In the genomic region with DNA sequence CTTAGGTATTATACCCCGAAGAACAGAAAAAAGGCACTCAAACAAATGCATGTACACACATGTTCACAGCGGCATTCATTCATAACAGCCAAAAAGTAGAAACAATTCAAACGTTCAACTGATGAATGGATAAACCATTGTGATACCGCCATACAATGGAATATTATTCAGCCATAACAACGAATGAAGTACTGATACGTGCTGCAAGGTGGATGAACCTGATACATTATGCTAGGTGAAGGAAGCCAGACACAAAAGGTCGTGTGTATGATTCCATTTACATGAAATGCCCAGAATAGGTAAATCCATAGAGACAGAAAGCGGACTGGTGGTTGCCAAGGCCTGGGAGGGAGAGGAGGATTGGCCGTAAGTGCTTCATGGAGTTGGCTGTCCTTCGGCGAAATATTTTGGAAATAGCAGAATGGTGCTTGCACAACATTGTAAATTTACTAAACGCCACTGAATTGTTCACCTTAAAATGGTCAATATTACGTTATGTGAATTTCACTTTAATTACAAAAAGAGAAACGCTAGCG, we compare ENCODE assay signal across 8 cellular contexts.
DNase-seq lines count a peak whose midpoint lies in the region; ATAC-seq and TF ChIP-seq lines count a peak whose summit lies in the region.

No MANE protein-coding gene starts in this region.

- H3K9me3 Mint-ChIP-seq in CD14-positive monocyte, result peaks cover 0 to 3% (median 0%) of the 10 kb centered on the region in 7 donors

- H3K27me3 Mint-ChIP-seq in CD14-positive monocyte (ENCODE audit: low read depth in 3 of 3), result no peaks in the 10 kb centered on the region
- H3K27me3 Mint-ChIP-seq in T-helper 17 cell, result no peaks in the 10 kb centered on the region

- H3K4me3 Mint-ChIP-seq in CD14-positive monocyte, result peak overlapping the region; percentile 92 to 98
- H3K4me3 Mint-ChIP-seq in T-helper 17 cell, result peak overlapping the region; percentile 97

- H3K4me3 ChIP-seq in fibroblast of the aortic adventitia (ENCODE audit: low read depth, low read length), result peak overlapping the region; percentile 94

- intact Hi-C loops in CD14-positive monocyte (cut with micrococcal nuclease), result loop anchor here (2.0 to 10.0 kb wide), 5 partner anchors 93 to 727 kb away; a partner anchor contains a TSS

- H3K4me1 Mint-ChIP-seq in CD14-positive monocyte (peaks cover 41% of the 10 kb centered on the region), T-helper 17 cell (peaks cover 47% of the 10 kb centered on the region)

- DNase-seq in CD14-positive monocyte (ENCODE audit: low spot score) (no peak), T-helper 17 cell (no peak), fibroblast of the aortic adventitia (ENCODE audit: low read depth) (no peak), omental fat pad (ENCODE audit: low spot score) (no peak), mucosa of gallbladder (ENCODE audit: low spot score) (no peak), hepatic stellate cell (ENCODE audit: low spot score) (no peak)

- H3K9me3 ChIP-seq in T-helper 17 cell (ENCODE audit: control insufficient read depth, low read length, poor library complexity, severe bottlenecking), result no peaks in the 10 kb centered on the region

- ATAC-seq in GM18909 (IDR thresholded peaks at IDR 0.05; ENCODE audit: poor library complexity, unreplicated experiment), result peak; percentile 12
- ATAC-seq in HG03175 (IDR thresholded peaks at IDR 0.05; ENCODE audit: unreplicated experiment), result peak; percentile 6
- ATAC-seq in T-helper 17 cell, result no peak
- ATAC-seq in omental fat pad (ENCODE audit: low FRiP score), result peak; percentile 15

- no peak for TF ChIP-seq CTCF in CD14-positive monocyte (IDR thresholded peaks at IDR 0.05)
- TF ChIP-seq CTCF in fibroblast of the aortic adventitia (IDR thresholded peaks at IDR 0.05; ENCODE audit: insufficient read depth, low read length), result no peak
- no peak for TF ChIP-seq CTCF in omental fat pad (IDR thresholded peaks at IDR 0.05)

- peak overlapping the region; percentile 89 to 96 (median 94) for H3K27ac Mint-ChIP-seq in CD14-positive monocyte
- peak overlapping the region; percentile 98 for H3K27ac Mint-ChIP-seq in T-helper 17 cell

- peaks cover 20 to 23% of the 10 kb centered on the region in 2 donors for H3K36me3 Mint-ChIP-seq in CD14-positive monocyte
- H3K36me3 Mint-ChIP-seq in T-helper 17 cell (ENCODE audit: low read depth), result peaks cover 9% of the 10 kb centered on the region
